12 cellular contexts compared by ENCODE assay signal in the genomic region with DNA sequence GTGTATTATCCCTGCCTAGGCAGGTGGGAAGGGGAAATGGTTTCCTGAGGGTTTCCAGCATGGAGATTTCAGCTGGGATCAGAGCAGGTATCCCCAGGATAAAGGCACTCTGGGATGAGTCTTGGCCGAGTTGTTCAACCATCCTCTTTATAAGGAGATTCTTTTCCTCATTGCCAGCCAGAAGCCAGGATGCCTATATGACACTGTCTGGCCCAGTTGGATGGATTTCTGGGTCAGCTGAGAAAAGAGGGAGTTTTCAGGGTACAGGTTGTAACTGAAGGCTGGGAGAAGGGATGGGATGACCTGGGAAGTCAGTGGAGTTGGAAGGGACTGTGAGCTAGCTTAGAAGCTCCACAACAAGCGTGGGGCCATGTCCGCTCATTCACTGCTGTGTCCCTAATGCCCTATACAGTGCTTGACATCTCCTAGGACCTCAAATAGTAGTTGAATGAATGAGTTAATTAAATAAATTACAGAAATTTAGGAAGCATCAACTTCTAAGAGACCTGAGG.
"Had no signal": no experiment of that assay in that cellular context is flagged by ENCODE, and none has a peak within 500 bp of the region (broad histone marks: within the 10 kb centered on the region; RNA-seq: fewer than 3 reads in every experiment).

No MANE protein-coding gene starts in this region.

- ATAC-seq: activated CD4-positive, alpha-beta T cell treated with anti-CD3 and anti-CD28 coated beads for 36 hours; esophagus mucosa; left lung had no signal

- H3K27ac ChIP-seq: left lung, SK-N-MC had no signal

- H3K27me3 ChIP-seq: left lung had no signal

- H3K36me3 ChIP-seq: left lung had no signal

- DNase-seq: activated CD4-positive, alpha-beta T cell treated with anti-CD3 and anti-CD28 coated beads for 36 hours; activated T-cell treated with anti-CD3 and anti-CD28 coated beads for 4 hours; amygdala; foreskin fibroblast; mesendoderm; nephron progenitor cell; stimulated activated CD4-positive, alpha-beta T cell treated with anti-CD3 and anti-CD28 coated beads, Interleukin-15, amount 100 ng/mL, for 24 hours; substantia nigra; T-helper 1 cell had no signal

- H3K4me3 ChIP-seq: left lung, SK-N-MC had no signal

- H3K9me3 ChIP-seq: left lung had no signal
